In the genomic region with DNA sequence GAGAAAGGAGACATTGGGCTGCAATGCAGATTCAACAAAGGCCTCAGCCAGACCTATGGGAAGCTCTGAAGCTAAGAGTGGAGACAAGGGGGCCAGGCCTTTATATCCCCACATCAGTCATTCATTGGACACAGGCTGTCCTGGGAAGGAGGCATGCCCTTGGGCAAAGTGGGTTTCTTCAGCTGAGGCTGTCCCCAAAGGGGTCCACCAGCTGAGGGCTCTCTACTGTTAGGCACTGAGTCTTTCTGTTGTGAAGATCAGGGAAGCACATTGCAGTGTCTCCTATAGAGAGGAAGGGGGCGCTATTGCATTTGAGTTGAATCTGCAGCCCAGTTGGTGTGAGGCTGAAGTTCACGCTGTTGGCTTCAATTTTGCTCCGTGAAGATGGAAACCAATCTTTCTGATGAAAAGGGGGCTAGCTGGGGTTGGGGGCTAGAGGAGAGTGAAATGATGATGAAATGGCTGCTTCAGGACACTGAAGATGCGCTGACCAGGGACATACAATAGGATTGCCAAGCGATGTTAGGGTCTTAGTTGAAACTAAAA, we compare ENCODE assay signal across 8 cellular contexts. TPM values are rescaled to one million over a fixed set of nuclear protein-coding genes. Genes with fewer than 3 reads are reported as not detected.
DNase-seq lines count a peak whose midpoint lies in the region; TF ChIP-seq lines count a peak whose summit lies in the region.

No MANE protein-coding gene starts in this region.

- DNase-seq in activated gamma-delta T cell treated with Interleukin-2 at 50 U/mL for 16 hours (peak; percentile 27), activated gamma-delta T cell (lab: John Stamatoyannopoulos, UW) (no peak), HFFc6 (peak; percentile 66), NCI-H1436 (lab: John Stamatoyannopoulos, UW) (peak; percentile 74), T follicular helper cell (ENCODE audit: low read depth) (peak; percentile 8), MCF 10A (ENCODE audit: unreplicated experiment) (peak; percentile 69), islet precursor cell (peak; percentile 59)
- peak; percentile 5 to 8 for DNase-seq in stimulated activated CD8-positive, alpha-beta memory T cell treated with anti-CD3 and anti-CD28 coated beads, Interleukin-4, amount 100 ng/mL, for 1 hour (ENCODE audit: low read depth in 2 of 2, low spot score in 1 of 2)

- H3K9me3 Mint-ChIP-seq in HFFc6 (no peaks in the 10 kb centered on the region), MCF 10A (ENCODE audit: unreplicated experiment) (no peaks in the 10 kb centered on the region)

- POLR2A ChIA-PET in MCF 10A (lab: Yijun Ruan, JAX), result interaction anchor here (1.0 kb wide), 2 partner anchors 47 to 58 kb away, joined by 3 to 5 read pairs; a partner anchor contains a TSS

- CTCF ChIA-PET in MCF 10A (lab: Yijun Ruan, JAX), result interaction anchor here (0.6 to 19.2 kb wide), 31 partner anchors 9 to 671 kb away, joined by 3 to 485 read pairs (median 4); a partner anchor contains a TSS

- no peaks in the 10 kb centered on the region; the same call in 1 of the 2 replicates for H3K27me3 Mint-ChIP-seq in HFFc6 (ENCODE audit: insufficient read depth)
- H3K27me3 Mint-ChIP-seq in MCF 10A (ENCODE audit: insufficient read depth, unreplicated experiment), result peaks cover 13% of the 10 kb centered on the region

- TF ChIP-seq CTCF in HFFc6 (IDR thresholded peaks at IDR 0.05), result peak; percentile 83
- peak; percentile 65 for TF ChIP-seq CTCF in MCF 10A (IDR thresholded peaks at IDR 0.05; ENCODE audit: unreplicated experiment)

- H3K27ac Mint-ChIP-seq in HFFc6 (peak overlapping the region; percentile 34; the same call in 1 of the 2 replicates), MCF 10A (ENCODE audit: low read depth, unreplicated experiment) (no peak overlapping the region)

- intact Hi-C loops in MCF 10A (cut with micrococcal nuclease), result loop anchor here (1.0 kb wide), 5 partner anchors 58 to 365 kb away; a partner anchor contains a TSS

- H3K36me3 Mint-ChIP-seq in HFFc6 (ENCODE audit: low read depth) (no peaks in the 10 kb centered on the region), MCF 10A (ENCODE audit: insufficient read depth, unreplicated experiment) (no peaks in the 10 kb centered on the region)

- no TSS peak for BruUV-seq in MCF 10A (replicated peaks; lab: Mats Ljungman, UMichigan)

- no peak overlapping the region for H3K4me3 Mint-ChIP-seq in HFFc6
- no peak overlapping the region for H3K4me3 Mint-ChIP-seq in MCF 10A (ENCODE audit: unreplicated experiment)

- H3K4me1 Mint-ChIP-seq in HFFc6 (ENCODE audit: low read depth) (peaks cover 7% of the 10 kb centered on the region), MCF 10A (ENCODE audit: insufficient read depth, unreplicated experiment) (no peaks in the 10 kb centered on the region)

RNA-seq across cellular contexts. Expression of a gene that starts 48.0 kb away (rescaled TPM):
- total RNA-seq in HFFc6 (2021; fragmentation: NEBNext Ultra II Directional; extraction: Animal tissue kit (Norgen Biotek cat#: 25700)), result 100 to 1,000 TPM; 223 to 296 (median 270) TPM
- 245 and 405 TPM in 2 replicates for total RNA-seq in MCF 10A (2022)

RNA-seq across cellular contexts. Expression of a gene that starts 49.0 kb away (rescaled TPM):
- total RNA-seq in HFFc6 (2021; fragmentation: NEBNext Ultra II Directional; extraction: Animal tissue kit (Norgen Biotek cat#: 25700)), result 10 to 100 TPM; 23.2 to 28.8 (median 24.4) TPM
- total RNA-seq in MCF 10A (2022), result 23.6 and 27.1 TPM in 2 replicates

RNA-seq across cellular contexts. Expression of a gene that starts 58.1 kb away (rescaled TPM):
- 10 to 100 TPM; 83.5 to 99.4 (median 94.4) TPM for total RNA-seq in HFFc6 (2021; fragmentation: NEBNext Ultra II Directional; extraction: Animal tissue kit (Norgen Biotek cat#: 25700))
- 52.2 and 66.9 TPM in 2 replicates for total RNA-seq in MCF 10A (2022)
